1 cellular context compared by ENCODE assay signal in the genomic region with DNA sequence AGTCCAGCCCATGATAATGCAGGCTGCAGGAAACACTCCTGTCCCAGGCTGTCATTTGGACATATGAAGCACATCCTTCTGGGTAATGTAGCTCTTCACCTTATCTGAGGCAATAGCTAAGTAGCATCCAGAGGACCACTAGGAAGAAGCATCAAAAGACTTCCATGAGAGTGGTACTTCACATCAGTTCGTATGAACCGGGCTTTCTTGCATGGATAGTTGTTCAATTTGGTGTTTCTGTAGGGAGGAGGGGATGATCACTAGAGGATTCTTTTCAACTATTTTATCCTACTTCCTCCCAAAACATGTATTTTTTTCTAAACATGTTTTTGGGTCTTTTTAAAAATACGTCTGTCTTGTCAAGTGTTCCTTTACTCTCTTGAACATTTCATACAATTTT.
TF ChIP-seq lines count a peak whose summit lies in the region.

No MANE protein-coding gene starts in this region.

TF ChIP-seq in HEK293, 187 proteins besides CTCF, POLR2A, EP300 and RAD21 (continued from another document):
- no peak for TF ChIP-seq ZNF571 (tag by site-specific recombination; IDR thresholded peaks at IDR 0.05)
- TF ChIP-seq SALL2 (tag by site-specific recombination; IDR thresholded peaks at IDR 0.05; ENCODE audit: borderline replicate concordance): no peak
